Comparison of ENCODE assay signal across 9 cellular contexts in genomic region chr2:88199912-88200682, GRCh38. TPM values are rescaled to one million over a fixed set of nuclear protein-coding genes. Genes with fewer than 3 reads are reported as not detected.
DNase-seq lines count a peak whose midpoint lies in the region; TF ChIP-seq lines count a peak whose summit lies in the region.
"Had no signal": no experiment of that assay in that cellular context is flagged by ENCODE, and none has a peak within 500 bp of the region (broad histone marks: within the 10 kb centered on the region; RNA-seq: fewer than 3 reads in every experiment).

No MANE protein-coding gene starts in this region.

- H3K27me3 ChIP-seq in dorsolateral prefrontal cortex: peaks cover 0 to 56% (median 34%) of the 10 kb centered on the region in 45 donors
- peaks cover 0 to 22% (median 0%) of the 10 kb centered on the region in 3 experiments for H3K27me3 ChIP-seq in neuronal stem cell (ENCODE audit: control insufficient read depth in 3 of 3, insufficient read depth in 3 of 3, low read depth in 1 of 3, low read length in 3 of 3)

- TF ChIP-seq CTCF in GM13976 (IDR thresholded peaks at IDR 0.05; ENCODE audit: borderline replicate concordance, control extremely low read depth, extremely low read depth, insufficient read depth, missing control alignments) (no peak), dorsolateral prefrontal cortex (IDR thresholded peaks at IDR 0.05 in 54 of 56, conservative IDR thresholded peaks at IDR 0.05 in 2 of 56; ENCODE audit: low read depth in 1 of 56, partially characterized antibody in 56 of 56) (no peak)

- H3K18ac ChIP-seq in neuronal stem cell (ENCODE audit: low read length): peak overlapping the region; percentile 76

- no peak overlapping the region for H4K91ac ChIP-seq in neuronal stem cell (ENCODE audit: low read depth, low read length, poor library complexity)

- H3K27ac ChIP-seq in dorsolateral prefrontal cortex (no peak overlapping the region), neuronal stem cell (replicated peaks; ENCODE audit: low read length) (no peak overlapping the region)

- H4K8ac ChIP-seq in neuronal stem cell (ENCODE audit: low read depth, low read length): no peak overlapping the region

- H3K4me1 ChIP-seq in neuronal stem cell (ENCODE audit: control insufficient read depth in 2 of 2, insufficient read depth in 1 of 2, low read depth in 1 of 2, low read length in 2 of 2): peaks cover 8 to 9% of the 10 kb centered on the region in 2 donors

- no peak overlapping the region for H3K4me2 ChIP-seq in neuronal stem cell (ENCODE audit: insufficient read depth, low read length, poor library complexity, severe bottlenecking)

- H3K36me3 Mint-ChIP-seq in activated T-helper 2 cell treated with anti-CD3 and anti-CD28 coated beads, Interferon-gamma antibody, Interleukin-2, Interleukin-4, amounts not matched to agents 10 μg/mL and 5 μg/mL and 100 μg/mL, durations not matched to agents 14 hours and 24 hours and 36 hours (ENCODE audit: low read depth): no peaks in the 10 kb centered on the region

- in situ Hi-C loops in GM13976 (cut with MboI; ENCODE audit: low sequenced_read_pairs, unreplicated experiment): loop anchor here (25.0 kb wide), 1 partner anchor 462 kb away; no protein-coding TSS in a partner anchor

- H2BK12ac ChIP-seq in neuronal stem cell (ENCODE audit: low read length): no peak overlapping the region

- H3K27me3 Mint-ChIP-seq in activated T-helper 2 cell treated with anti-CD3 and anti-CD28 coated beads, Interferon-gamma antibody, Interleukin-2, Interleukin-4, amounts not matched to agents 10 μg/mL and 5 μg/mL and 100 μg/mL, durations not matched to agents 14 hours and 24 hours and 36 hours (ENCODE audit: low read depth): peaks cover 44% of the 10 kb centered on the region

- H3K4me3 Mint-ChIP-seq in activated T-helper 2 cell treated with anti-CD3 and anti-CD28 coated beads, Interferon-gamma antibody, Interleukin-2, Interleukin-4, amounts not matched to agents 10 μg/mL and 5 μg/mL and 100 μg/mL, durations not matched to agents 14 hours and 24 hours and 36 hours (ENCODE audit: low read depth): no peak overlapping the region

- no peak overlapping the region for H2BK15ac ChIP-seq in neuronal stem cell (ENCODE audit: low read length)

- peak overlapping the region; percentile 83 for H2AFZ ChIP-seq in neuronal stem cell (ENCODE audit: low read length)

- no CpG with 5 or more reads among the region's 18 CpGs for WGBS in neuronal stem cell (ENCODE audit: extremely low coverage in 2 of 2, insufficient read length in 2 of 2, insufficient replicate concordance in 1 of 2), 2 donors

- H3K36me3 ChIP-seq in neuronal stem cell (replicated peaks in 1 of 2; ENCODE audit: control insufficient read depth in 2 of 2, insufficient read depth in 2 of 2, low read length in 2 of 2): no peaks in the 10 kb centered on the region

- no peaks in the 10 kb centered on the region for H3K79me1 ChIP-seq in neuronal stem cell (ENCODE audit: low read depth, low read length)

- peaks cover 9% of the 10 kb centered on the region for H3K4me1 Mint-ChIP-seq in activated T-helper 2 cell treated with anti-CD3 and anti-CD28 coated beads, Interferon-gamma antibody, Interleukin-2, Interleukin-4, amounts not matched to agents 10 μg/mL and 5 μg/mL and 100 μg/mL, durations not matched to agents 14 hours and 24 hours and 36 hours (ENCODE audit: low read depth)

- H3K23ac ChIP-seq in neuronal stem cell (ENCODE audit: low read depth, low read length, poor library complexity): peak overlapping the region; percentile 26

- H3K4me3 ChIP-seq in dorsolateral prefrontal cortex (peak overlapping the region in 33 of 59 donors; percentile 4 to 56 (median 21)), neuronal stem cell (ENCODE audit: low read length in 2 of 2) (peak overlapping the region in 1 of 2 donors; percentile 43)
- H3K4me3 ChIP-seq: skin epidermis had no signal

- peak overlapping the region; percentile 0 for H2AK5ac ChIP-seq in neuronal stem cell (ENCODE audit: low read depth, low read length)

- no peak overlapping the region for H2BK120ac ChIP-seq in neuronal stem cell (ENCODE audit: low read depth, low read length)

- no peak overlapping the region for H3K14ac ChIP-seq in neuronal stem cell (ENCODE audit: low read length)

- no peak overlapping the region for H2BK5ac ChIP-seq in neuronal stem cell (ENCODE audit: low read length)

- H3K27ac Mint-ChIP-seq in activated T-helper 2 cell treated with anti-CD3 and anti-CD28 coated beads, Interferon-gamma antibody, Interleukin-2, Interleukin-4, amounts not matched to agents 10 μg/mL and 5 μg/mL and 100 μg/mL, durations not matched to agents 14 hours and 24 hours and 36 hours: no peak overlapping the region

- DNase-seq in GM13976 (ENCODE audit: low spot score): peak; percentile 56
- DNase-seq in NOMO-1 treated with dmso at 0.1 percent for 144 hours (lab: John Stamatoyannopoulos, UW; ENCODE audit: unreplicated experiment): peak; percentile 30
- DNase-seq in dorsolateral prefrontal cortex: peak in 2 of 10 donors; percentile 46 to 62
- peak; percentile 29 for DNase-seq in neuronal stem cell (ENCODE audit: low spot score)
- no peak for DNase-seq in AG08396 (ENCODE audit: low spot score)
- DNase-seq in HUDEP-2 (lab: John Stamatoyannopoulos, UW; ENCODE audit: unreplicated experiment in 76 of 76): no peak
- DNase-seq in activated T-helper 2 cell treated with anti-CD3 and anti-CD28 coated beads, Interferon-gamma antibody, Interleukin-2, Interleukin-4, amounts not matched to agents 10 μg/mL and 5 μg/mL and 100 μg/mL, durations not matched to agents 14 hours and 24 hours and 36 hours (ENCODE audit: low spot score): no peak
- no peak for DNase-seq in NCI-H2081 (lab: John Stamatoyannopoulos, UW)

- H3K9me3 ChIP-seq in neuronal stem cell (replicated peaks in 1 of 2; ENCODE audit: control insufficient read depth in 2 of 2, insufficient read depth in 1 of 2, low read depth in 1 of 2, low read length in 2 of 2): no peaks in the 10 kb centered on the region

- no peak overlapping the region for H3K9ac ChIP-seq in neuronal stem cell (ENCODE audit: low read depth, low read length, poor library complexity)

- intact Hi-C loops in dorsolateral prefrontal cortex (cut with DNase I): loop anchor here in 1 of 2 donors (10.0 kb wide), 1 partner anchor 105 kb away; no protein-coding TSS in a partner anchor
- intact Hi-C loops in activated T-helper 2 cell treated with anti-CD3 and anti-CD28 coated beads, Interferon-gamma antibody, Interleukin-2, Interleukin-4, amounts not matched to agents 10 μg/mL and 5 μg/mL and 100 μg/mL, durations not matched to agents 14 hours and 24 hours and 36 hours (cut with micrococcal nuclease): loop anchor here (10.0 kb wide), 1 partner anchor 495 kb away; the partner anchor contains the start of gene RPIA

- H3K9me3 Mint-ChIP-seq in activated T-helper 2 cell treated with anti-CD3 and anti-CD28 coated beads, Interferon-gamma antibody, Interleukin-2, Interleukin-4, amounts not matched to agents 10 μg/mL and 5 μg/mL and 100 μg/mL, durations not matched to agents 14 hours and 24 hours and 36 hours: no peaks in the 10 kb centered on the region

- H3K4ac ChIP-seq in neuronal stem cell (ENCODE audit: low read length): no peak overlapping the region

RNA-seq across cellular contexts. Expression of gene THNSL2, which starts 30.0 kb away (rescaled TPM):
- total RNA-seq in dorsolateral prefrontal cortex: 10 to 100 TPM in 83 of 120 experiments, 1 to 10 TPM in 37; 1.1 to 32.7 (median 13.4) TPM
- 13.4 TPM for polyA plus RNA-seq in neuronal stem cell (2013, experiment 1 of 2)
- polyA plus RNA-seq in neuronal stem cell (2013, experiment 2 of 2): 13.8 TPM
- 0.64 and 0.71 TPM in 2 replicates for total RNA-seq in activated T-helper 2 cell treated with anti-CD3 and anti-CD28 coated beads, Interferon-gamma antibody, Interleukin-2, Interleukin-4, amounts not matched to agents 10 μg/mL and 5 μg/mL and 100 μg/mL, durations not matched to agents 14 hours and 24 hours and 36 hours

Comparison
In these comparisons a context has a peak if more than half of its experiments do, and no peak if none do; other contexts are left out.
1. DNase-seq: peak in GM13976 (single experiment), NOMO-1 treated with dmso at 0.1 percent for 144 hours (single experiment) and neuronal stem cell (single experiment); none in AG08396 (single experiment), HUDEP-2 (0 of 76), activated T-helper 2 cell treated with anti-CD3 and anti-CD28 coated beads, Interferon-gamma antibody, Interleukin-2, Interleukin-4, amounts not matched to agents 10 μg/mL and 5 μg/mL and 100 μg/mL, durations not matched to agents 14 hours and 24 hours and 36 hours (single experiment) and NCI-H2081 (0 of 2).